In the genomic region with DNA sequence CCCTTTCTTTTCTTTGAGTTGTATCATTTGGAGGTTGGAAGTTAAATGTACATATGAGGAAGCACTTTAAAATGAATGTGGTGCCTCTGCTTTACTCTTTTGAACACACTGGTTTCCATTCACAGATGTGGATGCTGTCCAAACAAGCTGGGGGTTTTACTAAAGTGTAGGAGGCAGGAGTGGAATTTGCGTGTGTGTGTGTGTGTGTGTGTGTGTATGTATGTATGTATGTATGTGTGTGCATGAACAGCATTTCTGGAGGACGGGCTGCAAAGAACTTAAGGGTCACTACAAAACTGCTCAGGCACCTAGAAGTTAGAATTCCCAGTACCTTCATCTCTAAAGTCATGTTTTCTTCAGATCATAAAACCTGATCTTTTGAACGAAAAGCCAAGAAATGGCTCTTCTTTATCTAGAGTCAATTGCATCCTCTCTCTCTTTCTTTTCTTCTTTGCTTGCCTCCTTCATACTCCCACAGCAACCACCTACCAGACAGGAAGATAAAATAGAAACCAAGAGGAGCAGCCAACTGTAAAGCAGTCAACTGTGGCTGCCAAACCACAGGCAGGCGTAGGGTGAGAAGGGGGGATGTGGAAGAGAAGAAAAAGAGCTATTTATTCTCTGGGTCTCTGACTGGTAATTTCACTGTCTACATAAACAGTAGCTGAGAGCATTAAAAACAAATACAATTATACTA, we compare ENCODE assay signal across 8 cellular contexts.
A peak's percentile ranks its signal among the peaks of the same experiment; 100 is the strongest.
DNase-seq lines count a peak whose midpoint lies in the region; ATAC-seq and TF ChIP-seq lines count a peak whose summit lies in the region.

No MANE protein-coding gene starts in this region.

- no peak for TF ChIP-seq CTCF in nephron (IDR thresholded peaks at IDR 0.05; ENCODE audit: unreplicated experiment in 3 of 3)
- TF ChIP-seq CTCF in tibial nerve (IDR thresholded peaks at IDR 0.05), result no peak

- CTCF ChIA-PET in CD4-positive, alpha-beta memory T cell (lab: Charles Lee; ENCODE audit: partially characterized antibody), result interaction anchor here (0.6 kb wide), 1 partner anchor 275 kb away, joined by 4 read pairs; no protein-coding TSS in a partner anchor
- CTCF ChIA-PET in activated CD4-positive, alpha-beta T cell treated with anti-CD3 and anti-CD28 coated beads, Interleukin-2, amount 10 ng/mL, durations not matched to agents 7 days and 5 days (lab: Charles Lee), result interaction anchor here (1.1 kb wide), 1 partner anchor 14 kb away, joined by 3 read pairs; no protein-coding TSS in a partner anchor

- no peaks in the 10 kb centered on the region for H3K9me3 ChIP-seq in CD4-positive, alpha-beta memory T cell (ENCODE audit: control insufficient read depth in 1 of 2, low read length in 2 of 2)
- H3K9me3 ChIP-seq in tibial nerve, result no peaks in the 10 kb centered on the region

- H3K4me1 ChIP-seq in CD4-positive, alpha-beta memory T cell (ENCODE audit: insufficient read depth, low read length), result peaks cover 11% of the 10 kb centered on the region
- peaks cover 0 to 25% (median 9%) of the 10 kb centered on the region in 4 donors for H3K4me1 ChIP-seq in tibial nerve

- no peak for TF ChIP-seq POLR2A in tibial nerve (IDR thresholded peaks at IDR 0.05)

- POLR2A ChIA-PET in CD4-positive, alpha-beta memory T cell (lab: Charles Lee; ENCODE audit: partially characterized antibody), result no interaction called here
- POLR2A ChIA-PET in activated CD4-positive, alpha-beta T cell treated with anti-CD3 and anti-CD28 coated beads, Interleukin-2, amount 10 ng/mL, durations not matched to agents 7 days and 5 days (lab: Charles Lee), result interaction anchor here (1.4 kb wide), 1 partner anchor 76 kb away, joined by 3 read pairs; no protein-coding TSS in a partner anchor

- H3K4me1 Mint-ChIP-seq in CD4-positive, alpha-beta memory T cell, result peaks cover 12 to 29% (median 21%) of the 10 kb centered on the region in 4 donors
- peaks cover 43% of the 10 kb centered on the region for H3K4me1 Mint-ChIP-seq in activated CD4-positive, alpha-beta T cell treated with anti-CD3 and anti-CD28 coated beads, Interleukin-2, amount 10 ng/mL, durations not matched to agents 7 days and 5 days
- peaks cover 51% of the 10 kb centered on the region for H3K4me1 Mint-ChIP-seq in nephron

- no peaks in the 10 kb centered on the region for H3K36me3 ChIP-seq in CD4-positive, alpha-beta memory T cell (ENCODE audit: insufficient read depth, low read length)
- no peaks in the 10 kb centered on the region for H3K36me3 ChIP-seq in tibial nerve

- H3K27me3 Mint-ChIP-seq in CD4-positive, alpha-beta memory T cell, result peaks cover 0 to 1% of the 10 kb centered on the region in 2 donors
- no peaks in the 10 kb centered on the region for H3K27me3 Mint-ChIP-seq in activated CD4-positive, alpha-beta T cell treated with anti-CD3 and anti-CD28 coated beads, Interleukin-2, amount 10 ng/mL, durations not matched to agents 7 days and 5 days
- no peaks in the 10 kb centered on the region for H3K27me3 Mint-ChIP-seq in nephron (ENCODE audit: low read depth)

- 26 to 30% methylated on average over 4 of the region's 4 CpGs for WGBS in tibial nerve, 2 donors

- DNase-seq in CD4-positive, alpha-beta memory T cell, result peak; percentile 13 to 37 (median 19)
- DNase-seq in activated CD4-positive, alpha-beta T cell treated with anti-CD3 and anti-CD28 coated beads, Interleukin-2, amount 10 ng/mL, durations not matched to agents 7 days and 5 days, result peak; percentile 67
- DNase-seq in tibial nerve (ENCODE audit: low spot score in 2 of 2) (no peak), mesenteric fat pad (ENCODE audit: low spot score) (no peak), middle frontal gyrus (ENCODE audit: extremely low spot score, low spot score) (no peak)

- TF ChIP-seq EP300 in tibial nerve (IDR thresholded peaks at IDR 0.05), result no peak

- H3K27ac Mint-ChIP-seq in CD4-positive, alpha-beta memory T cell, result peak overlapping the region in 5 of 7 donors; percentile 20 to 66 (median 48)
- peak overlapping the region; percentile 11 for H3K27ac Mint-ChIP-seq in activated CD4-positive, alpha-beta T cell treated with anti-CD3 and anti-CD28 coated beads, Interleukin-2, amount 10 ng/mL, durations not matched to agents 7 days and 5 days
- H3K27ac Mint-ChIP-seq in nephron, result peak overlapping the region; percentile 13 to 87 (median 68)

- peak; percentile 99 for ATAC-seq in GM19397 (IDR thresholded peaks at IDR 0.05; ENCODE audit: unreplicated experiment)
- ATAC-seq in HG03378 (IDR thresholded peaks at IDR 0.05; ENCODE audit: unreplicated experiment), result peak; percentile 97

- H3K27ac ChIP-seq in CD4-positive, alpha-beta memory T cell (ENCODE audit: low read depth, low read length), result no peak overlapping the region
- H3K27ac ChIP-seq in tibial nerve, result peak overlapping the region in 2 of 4 donors; percentile 1 to 14

- H3K4me3 Mint-ChIP-seq in CD4-positive, alpha-beta memory T cell, result peak overlapping the region in 6 of 8 donors; percentile 2 to 52 (median 9)
- peak overlapping the region; percentile 1 for H3K4me3 Mint-ChIP-seq in activated CD4-positive, alpha-beta T cell treated with anti-CD3 and anti-CD28 coated beads, Interleukin-2, amount 10 ng/mL, durations not matched to agents 7 days and 5 days
- peak overlapping the region in 1 of 3 experiments; percentile 4 for H3K4me3 Mint-ChIP-seq in nephron

- no peak overlapping the region for H3K4me3 ChIP-seq in CD4-positive, alpha-beta memory T cell (ENCODE audit: low read length in 2 of 2)
- no peak overlapping the region for H3K4me3 ChIP-seq in tibial nerve

- intact Hi-C loops in CD4-positive, alpha-beta memory T cell (cut with micrococcal nuclease), result no loop called here

- no peaks in the 10 kb centered on the region for H3K27me3 ChIP-seq in CD4-positive, alpha-beta memory T cell (ENCODE audit: insufficient read depth, low read length)
- no peaks in the 10 kb centered on the region for H3K27me3 ChIP-seq in tibial nerve

- no peaks in the 10 kb centered on the region for H3K36me3 Mint-ChIP-seq in CD4-positive, alpha-beta memory T cell
- H3K36me3 Mint-ChIP-seq in activated CD4-positive, alpha-beta T cell treated with anti-CD3 and anti-CD28 coated beads, Interleukin-2, amount 10 ng/mL, durations not matched to agents 7 days and 5 days (ENCODE audit: low read depth), result no peaks in the 10 kb centered on the region
- no peaks in the 10 kb centered on the region for H3K36me3 Mint-ChIP-seq in nephron (ENCODE audit: low read depth)

- H3K9me3 Mint-ChIP-seq in CD4-positive, alpha-beta memory T cell, result peaks cover 0 to 5% (median 0%) of the 10 kb centered on the region in 8 donors
- H3K9me3 Mint-ChIP-seq in activated CD4-positive, alpha-beta T cell treated with anti-CD3 and anti-CD28 coated beads, Interleukin-2, amount 10 ng/mL, durations not matched to agents 7 days and 5 days, result peaks cover 6% of the 10 kb centered on the region
- no peaks in the 10 kb centered on the region for H3K9me3 Mint-ChIP-seq in nephron

Comparison
In these comparisons a context has a peak if more than half of its experiments do, and no peak if none do; other contexts are left out.
1. DNase-seq: peak in CD4-positive, alpha-beta memory T cell (5 of 5) and activated CD4-positive, alpha-beta T cell treated with anti-CD3 and anti-CD28 coated beads, Interleukin-2, amount 10 ng/mL, durations not matched to agents 7 days and 5 days (single experiment); none in tibial nerve (0 of 2), mesenteric fat pad (single experiment) and middle frontal gyrus (single experiment).
2. H3K27ac Mint-ChIP-seq: peak in every context shown above with its lines; median percentile 68 in nephron; 48 in CD4-positive, alpha-beta memory T cell; 11 in activated CD4-positive, alpha-beta T cell treated with anti-CD3 and anti-CD28 coated beads, Interleukin-2, amount 10 ng/mL, durations not matched to agents 7 days and 5 days.